In the genomic region with DNA sequence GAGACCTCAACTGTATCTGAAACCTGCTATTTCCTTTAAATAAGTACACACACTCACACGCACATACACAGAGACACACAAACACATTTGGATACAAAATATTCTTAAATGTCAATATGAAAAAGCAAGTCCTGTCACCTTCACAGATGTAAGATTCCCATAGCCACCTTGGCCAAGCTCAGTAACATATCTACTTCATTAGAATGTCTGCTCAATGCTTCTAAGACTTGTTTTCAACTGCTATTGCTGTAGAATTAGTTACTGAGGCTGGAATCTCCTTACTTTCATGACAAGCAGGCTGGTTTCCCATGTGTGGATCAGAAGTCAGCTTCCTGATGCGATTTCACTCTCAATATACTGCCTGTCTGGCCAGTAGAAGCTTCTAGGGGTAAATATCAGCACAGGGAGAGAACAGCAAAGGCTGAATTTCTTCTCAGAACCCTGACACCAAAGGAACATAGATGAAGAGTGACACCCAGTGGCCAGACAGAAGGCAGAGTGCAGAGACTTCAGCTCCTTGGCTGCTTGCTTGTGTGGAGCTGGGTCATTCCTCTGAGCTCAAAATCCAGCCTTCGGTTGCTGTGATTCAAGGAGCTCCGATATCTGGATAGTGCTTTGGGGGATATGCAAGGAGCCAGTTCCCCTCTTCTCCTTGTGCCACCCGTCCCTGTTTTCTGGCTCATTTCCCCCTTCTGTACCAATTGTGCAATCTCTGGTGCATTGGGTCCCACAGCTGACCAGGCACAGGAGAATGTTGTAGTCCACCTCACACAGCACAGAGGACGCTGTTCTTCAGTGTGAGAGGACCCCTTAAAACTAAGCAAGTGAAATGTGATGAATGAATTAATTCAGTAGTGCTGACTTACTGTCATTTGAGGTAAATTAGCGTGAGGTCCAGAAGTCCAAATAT, we compare ENCODE assay signal across 8 cellular contexts. TPM values are rescaled to one million over a fixed set of nuclear protein-coding genes. Genes with fewer than 3 reads are reported as not detected.
A peak's percentile ranks its signal among the peaks of the same experiment; 100 is the strongest.
DNase-seq lines count a peak whose midpoint lies in the region; ATAC-seq and TF ChIP-seq lines count a peak whose summit lies in the region.

No MANE protein-coding gene starts in this region.

- H3K36me3 ChIP-seq in Karpas-422 (ENCODE audit: insufficient read depth, low read length), result no peaks in the 10 kb centered on the region
- no peaks in the 10 kb centered on the region for H3K36me3 ChIP-seq in smooth muscle cell (ENCODE audit: low read depth)

- H2AFZ ChIP-seq in Karpas-422 (ENCODE audit: low read length) (no peak overlapping the region), smooth muscle cell (ENCODE audit: low read depth) (peak overlapping the region; percentile 52)

- H3K4me1 ChIP-seq in Karpas-422 (ENCODE audit: low read length), result peaks cover 12% of the 10 kb centered on the region; the same call in 1 of the 2 replicates
- peaks cover 5% of the 10 kb centered on the region for H3K4me1 ChIP-seq in smooth muscle cell (ENCODE audit: low read depth)

- ATAC-seq in GM21447 (IDR thresholded peaks at IDR 0.05; ENCODE audit: unreplicated experiment), result peak; percentile 55

- peak; percentile 68 for TF ChIP-seq CTCF in smooth muscle cell (IDR thresholded peaks at IDR 0.05; ENCODE audit: borderline replicate concordance, insufficient read depth, poor library complexity, severe bottlenecking)

- H3K4me3 ChIP-seq in Karpas-422 (ENCODE audit: low read length) (no peak overlapping the region), smooth muscle cell (no peak overlapping the region)

- H3K27me3 ChIP-seq in Karpas-422 (ENCODE audit: low read length) (no peaks in the 10 kb centered on the region), smooth muscle cell (ENCODE audit: low read depth) (peaks cover 25% of the 10 kb centered on the region)

- no peaks in the 10 kb centered on the region for H3K79me2 ChIP-seq in Karpas-422 (ENCODE audit: low read length)
- H3K79me2 ChIP-seq in smooth muscle cell (ENCODE audit: low read depth), result no peaks in the 10 kb centered on the region

- H3K27ac ChIP-seq in Karpas-422 (ENCODE audit: low read length) (no peak overlapping the region), smooth muscle cell (ENCODE audit: low read depth) (no peak overlapping the region)

- DNase-seq in ELF-1 (ENCODE audit: low read depth, low spot score) (peak; percentile 85), Karpas-422 (peak; percentile 86), SK-N-DZ (ENCODE audit: low spot score) (peak; percentile 36), astrocyte of the hippocampus (ENCODE audit: low read depth, low spot score) (peak; percentile 89), iPS DF 19.7 (ENCODE audit: low read depth, low spot score) (peak; percentile 48), smooth muscle cell (lab: John Stamatoyannopoulos, UW; ENCODE audit: unreplicated experiment) (no peak), NCI-H2081 treated with DMSO at 0.1 percent for 48 hours (lab: John Stamatoyannopoulos, UW) (no peak)

- WGBS in smooth muscle cell (ENCODE audit: low lambda C conversion rate), result 48% methylated on average over 7 of the region's 7 CpGs

- H3F3A ChIP-seq in smooth muscle cell (ENCODE audit: low read depth), result no peaks in the 10 kb centered on the region

- H3K4me2 ChIP-seq in Karpas-422 (ENCODE audit: low read depth, low read length, poor library complexity, severe bottlenecking) (no peak overlapping the region), smooth muscle cell (no peak overlapping the region)

- H3K9ac ChIP-seq in Karpas-422 (ENCODE audit: low read length) (no peak overlapping the region), smooth muscle cell (ENCODE audit: low read depth) (no peak overlapping the region)

- no peaks in the 10 kb centered on the region for H3K9me3 ChIP-seq in Karpas-422 (ENCODE audit: low read length)
- H3K9me3 ChIP-seq in smooth muscle cell (replicated peaks; ENCODE audit: low read depth), result no peaks in the 10 kb centered on the region

- H4K20me1 ChIP-seq in Karpas-422 (ENCODE audit: insufficient read depth, low read depth, low read length) (no peaks in the 10 kb centered on the region), smooth muscle cell (ENCODE audit: low read depth) (no peaks in the 10 kb centered on the region)

- H3K9me2 ChIP-seq in Karpas-422 (replicated peaks; ENCODE audit: insufficient read depth, low read length), result no peaks in the 10 kb centered on the region

RNA-seq across cellular contexts. Expression of a gene that starts 26.6 kb away (rescaled TPM):
- total RNA-seq in Karpas-422 (2014; rRNA removed; shearing (Covaris generic); ENCODE audit: low replicate concordance), result not detected in 2 replicates
- polyA plus RNA-seq in SK-N-DZ (2014; cell fraction: cytosol; rRNA removed), result not detected in 2 replicates
- polyA plus RNA-seq in SK-N-DZ (2014; cell fraction: nucleus; rRNA removed), result not detected in 2 replicates
- 1.8 and 6.8 TPM in 2 replicates for total RNA-seq in smooth muscle cell
- 2.6 and 3.6 TPM in 2 replicates for polyA plus RNA-seq in smooth muscle cell

RNA-seq across cellular contexts. Expression of a gene that starts 51.8 kb away (rescaled TPM):
- total RNA-seq in Karpas-422 (2014; rRNA removed; shearing (Covaris generic); ENCODE audit: low replicate concordance), result not detected in 2 replicates
- polyA plus RNA-seq in SK-N-DZ (2014; cell fraction: cytosol; rRNA removed), result not detected in 2 replicates
- polyA plus RNA-seq in SK-N-DZ (2014; cell fraction: nucleus; rRNA removed), result not detected in 2 replicates
- total RNA-seq in smooth muscle cell, result 0.31 and 1.9 TPM in 2 replicates
- polyA plus RNA-seq in smooth muscle cell, result 0.19 and 0.46 TPM in 2 replicates

Comparison
In these comparisons a context has a peak if more than half of its experiments do, and no peak if none do; other contexts are left out.
1. DNase-seq: peak in ELF-1 (single experiment), Karpas-422 (single experiment), SK-N-DZ (single experiment), astrocyte of the hippocampus (single experiment) and iPS DF 19.7 (single experiment); none in smooth muscle cell (single experiment) and NCI-H2081 treated with DMSO at 0.1 percent for 48 hours (single experiment).